Comparison of ENCODE assay signal across 9 cellular contexts in the genomic region with DNA sequence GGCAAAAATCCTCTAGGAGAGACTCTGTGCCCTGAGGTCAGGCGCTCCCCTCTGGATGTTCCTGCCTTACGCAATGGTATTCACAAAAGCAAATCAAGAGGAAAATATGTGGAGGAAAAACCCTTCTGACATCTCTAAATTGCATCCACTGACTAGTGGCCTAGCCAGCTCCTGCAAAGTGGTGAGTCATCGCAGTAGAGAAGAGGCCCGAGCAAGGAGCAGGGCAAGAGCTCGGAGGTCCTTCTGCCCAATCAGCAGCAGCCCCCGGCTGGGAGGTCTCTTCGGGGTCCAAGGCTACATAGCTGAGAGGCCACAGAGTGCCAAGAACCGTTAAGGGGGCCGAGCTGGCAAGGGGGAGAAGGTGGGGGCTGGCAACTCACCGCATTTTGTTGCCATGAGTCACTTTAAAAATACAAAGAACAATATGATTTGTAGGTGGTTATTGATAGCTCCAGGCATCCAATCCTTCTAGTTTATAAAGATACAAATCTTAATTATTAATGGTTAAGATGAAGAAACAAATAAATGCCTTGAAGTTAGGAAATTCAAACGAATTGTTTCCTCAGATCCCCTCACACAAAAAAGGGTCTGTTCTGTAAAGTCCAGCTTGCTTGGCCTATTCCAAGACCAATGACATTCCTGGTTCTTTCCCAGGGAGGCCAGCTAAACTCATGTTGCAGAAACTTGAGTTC.
A peak's percentile ranks its signal among the peaks of the same experiment; 100 is the strongest.
DNase-seq lines count a peak whose midpoint lies in the region; ATAC-seq and TF ChIP-seq lines count a peak whose summit lies in the region.
"Had no signal": no experiment of that assay in that cellular context is flagged by ENCODE, and none has a peak within 500 bp of the region (broad histone marks: within the 10 kb centered on the region; RNA-seq: fewer than 3 reads in every experiment).

No MANE protein-coding gene starts in this region.

- no peaks in the 10 kb centered on the region for H3K9me3 Mint-ChIP-seq in natural killer cell

- TF ChIP-seq CTCF in Panc1 (IDR thresholded peaks at IDR 0.05) (no peak), fibroblast of mammary gland (conservative IDR thresholded peaks at IDR 0.05; ENCODE audit: control insufficient read depth, insufficient read depth, low read depth, low read length) (no peak), natural killer cell (IDR thresholded peaks at IDR 0.05) (no peak)

- H3K4me2 ChIP-seq in Karpas-422 (ENCODE audit: low read depth, low read length, poor library complexity, severe bottlenecking) = no peak overlapping the region

- no peak overlapping the region for H3K27ac Mint-ChIP-seq in natural killer cell

- H3K4me1 ChIP-seq in Panc1 (ENCODE audit: control insufficient read depth, insufficient read depth, low read length) = peaks cover 56% of the 10 kb centered on the region
- H3K4me1 ChIP-seq in Karpas-422 (ENCODE audit: low read length) = peaks cover 6% of the 10 kb centered on the region

- H3K9me3 ChIP-seq in Panc1 (ENCODE audit: control insufficient read depth, insufficient read depth, low read depth, low read length) (peaks cover 18% of the 10 kb centered on the region; the same call in 1 of the 2 replicates), Karpas-422 (ENCODE audit: low read length) (no peaks in the 10 kb centered on the region)

- no peaks in the 10 kb centered on the region for H3K27me3 ChIP-seq in Panc1 (ENCODE audit: control insufficient read depth, insufficient read depth, low read length)
- H3K27me3 ChIP-seq in Karpas-422 (ENCODE audit: low read length) = no peaks in the 10 kb centered on the region

- peaks cover 3 to 17% of the 10 kb centered on the region in 2 donors for H3K27me3 Mint-ChIP-seq in natural killer cell (ENCODE audit: low read depth in 2 of 2)

- CTCF ChIA-PET in Panc1 (lab: Charles Lee) = interaction anchor here (0.6 to 1.4 kb wide), 5 partner anchors 19 to 206 kb away, joined by 3 to 7 read pairs (median 4); no protein-coding TSS in a partner anchor

- H3K4me3 Mint-ChIP-seq in natural killer cell = no peak overlapping the region

- no peaks in the 10 kb centered on the region for H3K79me2 ChIP-seq in Karpas-422 (ENCODE audit: low read length)

- H3K27ac ChIP-seq in Panc1 (ENCODE audit: low read length) (peak overlapping the region; percentile 100), Karpas-422 (ENCODE audit: low read length) (no peak overlapping the region)

- no peaks in the 10 kb centered on the region for H4K20me1 ChIP-seq in Karpas-422 (ENCODE audit: insufficient read depth, low read depth, low read length)

- BruUV-seq in Panc1 (replicated peaks; lab: Mats Ljungman, UMichigan) = no TSS peak

- H2AFZ ChIP-seq in Karpas-422 (ENCODE audit: low read length) = no peak overlapping the region

- no peaks in the 10 kb centered on the region for H3K9me2 ChIP-seq in Karpas-422 (replicated peaks; ENCODE audit: insufficient read depth, low read length)

- H3K36me3 Mint-ChIP-seq in natural killer cell = no peaks in the 10 kb centered on the region

- H3K4me1 Mint-ChIP-seq in natural killer cell = no peaks in the 10 kb centered on the region

- intact Hi-C loops in Panc1 (cut with micrococcal nuclease; ENCODE audit: unreplicated experiment) (loop anchor here (1.0 to 10.0 kb wide), 2 partner anchors 23 to 152 kb away; no protein-coding TSS in a partner anchor), natural killer cell (cut with micrococcal nuclease) (no loop called here)

- H3K4me3 ChIP-seq in Panc1 (ENCODE audit: low read depth in 2 of 2, low read length in 2 of 2) (no peak overlapping the region), fibroblast of mammary gland (ENCODE audit: control insufficient read depth, low read depth, low read length) (no peak overlapping the region), Karpas-422 (ENCODE audit: low read length) (no peak overlapping the region)

- ATAC-seq in Panc1 (peak; percentile 96), natural killer cell (no peak)

- POLR2A ChIA-PET in Panc1 (lab: Charles Lee) = interaction anchor here (0.6 to 1.6 kb wide), 5 partner anchors 23 to 252 kb away, joined by 3 to 5 read pairs (median 3); no protein-coding TSS in a partner anchor

- peak; percentile 27 for DNase-seq in Ammon's horn (ENCODE audit: low spot score)
- DNase-seq in Panc1 (ENCODE audit: low read depth, low spot score) = peak; percentile 95
- DNase-seq in fibroblast of mammary gland (ENCODE audit: low read depth) = peak; percentile 98
- peak; percentile 98 for DNase-seq in non-pigmented ciliary epithelial cell (ENCODE audit: low read depth)
- no peak for DNase-seq in natural killer cell
- no peak for DNase-seq in Karpas-422
- DNase-seq in activated CD4-positive, alpha-beta T cell treated with anti-CD3 and anti-CD28 coated beads for 4 hours = no peak
- DNase-seq in NCI-H1417 (lab: John Stamatoyannopoulos, UW) = no peak
- DNase-seq: NCI-H2171 treated with DMSO at 0.1 percent for 48 hours had no signal

- in situ Hi-C loops in Panc1 (cut with HindIII; ENCODE audit: low pct_unique_long_range_greater_than_20kb, low sequenced_read_pairs) = no loop called here

- no peak overlapping the region for H3K9ac ChIP-seq in Karpas-422 (ENCODE audit: low read length)

- H3K36me3 ChIP-seq in Panc1 (ENCODE audit: control insufficient read depth, insufficient read depth, low read length) (no peaks in the 10 kb centered on the region), Karpas-422 (ENCODE audit: insufficient read depth, low read length) (no peaks in the 10 kb centered on the region)

Comparison
In these comparisons a context has a peak if more than half of its experiments do, and no peak if none do; other contexts are left out.
1. DNase-seq: peak in Ammon's horn (single experiment), Panc1 (single experiment), fibroblast of mammary gland (single experiment) and non-pigmented ciliary epithelial cell (single experiment); none in natural killer cell (single experiment), Karpas-422 (single experiment), activated CD4-positive, alpha-beta T cell treated with anti-CD3 and anti-CD28 coated beads for 4 hours (0 of 2) and NCI-H1417 (0 of 3).